17 cellular contexts compared by ENCODE assay signal in the genomic region with DNA sequence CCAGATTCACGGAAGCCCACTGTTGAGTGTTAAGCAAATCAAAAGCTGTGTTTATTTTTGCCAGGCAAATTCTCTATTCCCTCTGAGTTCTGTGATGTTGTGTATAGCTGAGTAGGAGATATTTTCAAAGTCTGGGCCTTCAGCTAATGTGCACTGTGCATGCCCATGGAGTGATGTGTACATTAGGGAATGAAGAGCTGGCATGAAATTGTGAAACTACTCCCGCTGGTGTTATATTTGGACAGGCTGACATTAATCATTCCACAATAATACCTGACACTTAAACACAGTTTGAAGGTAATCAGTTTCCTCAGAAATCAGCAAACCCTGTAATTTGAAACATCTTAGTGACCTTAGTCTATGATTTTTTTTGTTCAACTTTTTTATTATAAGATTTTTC.
"Had no signal": no experiment of that assay in that cellular context is flagged by ENCODE, and none has a peak within 500 bp of the region (broad histone marks: within the 10 kb centered on the region; RNA-seq: fewer than 3 reads in every experiment).

No MANE protein-coding gene starts in this region.

- DNase-seq: activated CD4-positive, alpha-beta T cell treated with anti-CD3 and anti-CD28 coated beads for 1 hour; activated CD4-positive, alpha-beta T cell treated with anti-CD3 and anti-CD28 coated beads, Interleukin-2, amount 50 U/mL, for 48 hours; activated gamma-delta T cell; activated naive CD8-positive, alpha-beta T cell treated with anti-CD3 and anti-CD28 coated beads for 36 hours; activated T-cell treated with anti-CD3 and anti-CD28 coated beads, Interleukin-2, amount 50 U/mL, for 48 hours; aorta; erythroblast; kidney glomerular epithelial cell; naive thymus-derived CD4-positive, alpha-beta T cell; posterior cingulate gyrus; T1000; thyroid gland; uterus had no signal

- H3K4me3 Mint-ChIP-seq: activated naive CD8-positive, alpha-beta T cell treated with anti-CD3 and anti-CD28 coated beads for 36 hours; dendritic cell treated with granulocyte-macrophage colony-stimulating factor and Interleukin-4, amounts not matched to agents 40 ng/mL and 50 ng/mL, for 4 days; naive thymus-derived CD4-positive, alpha-beta T cell had no signal

- H3K9me3 ChIP-seq: neutrophil, thyroid gland, uterus had no signal

- H3K9me3 Mint-ChIP-seq: activated naive CD8-positive, alpha-beta T cell treated with anti-CD3 and anti-CD28 coated beads for 36 hours; dendritic cell treated with granulocyte-macrophage colony-stimulating factor and Interleukin-4, amounts not matched to agents 40 ng/mL and 50 ng/mL, for 4 days; naive thymus-derived CD4-positive, alpha-beta T cell had no signal

- H3K4me1 Mint-ChIP-seq: naive thymus-derived CD4-positive, alpha-beta T cell had no signal

- H3K27me3 Mint-ChIP-seq: dendritic cell treated with granulocyte-macrophage colony-stimulating factor and Interleukin-4, amounts not matched to agents 40 ng/mL and 50 ng/mL, for 4 days had no signal

- H3K36me3 ChIP-seq: neutrophil, thyroid gland, uterus had no signal

- H3K4me2 ChIP-seq: hepatocyte had no signal

- H3K4me3 ChIP-seq: hepatocyte, skin epidermis, thyroid gland, uterus had no signal

- ATAC-seq: naive thymus-derived CD4-positive, alpha-beta T cell had no signal

- H3K27ac ChIP-seq: hepatocyte, neutrophil, skin epidermis, thyroid gland, uterus had no signal

- H3K79me2 ChIP-seq: hepatocyte had no signal

- H3K27ac Mint-ChIP-seq: activated naive CD8-positive, alpha-beta T cell treated with anti-CD3 and anti-CD28 coated beads for 36 hours; dendritic cell treated with granulocyte-macrophage colony-stimulating factor and Interleukin-4, amounts not matched to agents 40 ng/mL and 50 ng/mL, for 4 days; naive thymus-derived CD4-positive, alpha-beta T cell had no signal

- H3K4me1 ChIP-seq: thyroid gland, uterus had no signal

- H3K27me3 ChIP-seq: hepatocyte, neutrophil, thyroid gland, uterus had no signal

- H2AFZ ChIP-seq: hepatocyte had no signal
